In genomic region chr5:74686962-74687751, GRCh38 we compare ENCODE assay signal across 10 cellular contexts. TPM values are rescaled to one million over a fixed set of nuclear protein-coding genes. Genes with fewer than 3 reads are reported as not detected.
DNase-seq lines count a peak whose midpoint lies in the region; ATAC-seq, FAIRE-seq and TF ChIP-seq lines count a peak whose summit lies in the region.
"Had no signal": no experiment of that assay in that cellular context is flagged by ENCODE, and none has a peak within 500 bp of the region (broad histone marks: within the 10 kb centered on the region; RNA-seq: fewer than 3 reads in every experiment).

No MANE protein-coding gene starts in this region.

- H3K9ac ChIP-seq in HUES6 (ENCODE audit: low read length) (no peak overlapping the region), mammary epithelial cell (ENCODE audit: insufficient read depth, low read length) (no peak overlapping the region), mesenchymal stem cell (ENCODE audit: low read length) (no peak overlapping the region)

- no peaks in the 10 kb centered on the region for H3K27me3 ChIP-seq in CD8-positive, alpha-beta T cell (ENCODE audit: insufficient read depth, low read length)
- no peaks in the 10 kb centered on the region for H3K27me3 ChIP-seq in HUES6 (ENCODE audit: control insufficient read depth, insufficient read depth, low read length)
- no peaks in the 10 kb centered on the region for H3K27me3 ChIP-seq in mammary epithelial cell (ENCODE audit: insufficient read depth, low read length)
- no peaks in the 10 kb centered on the region for H3K27me3 ChIP-seq in mesenchymal stem cell (ENCODE audit: control insufficient read depth in 1 of 2, insufficient read depth in 1 of 2, low read length in 2 of 2)

- H3K79me2 ChIP-seq in mammary epithelial cell (ENCODE audit: insufficient read depth, low read length) = peaks cover 36% of the 10 kb centered on the region

- H3K4me2 ChIP-seq in mammary epithelial cell (ENCODE audit: insufficient read depth, low read depth, low read length) (peak overlapping the region; percentile 76), mesenchymal stem cell (ENCODE audit: low read length, poor library complexity, severe bottlenecking) (no peak overlapping the region)

- H3K14ac ChIP-seq in mesenchymal stem cell (ENCODE audit: low read length in 2 of 2) = no peak overlapping the region

- H3K23ac ChIP-seq in mesenchymal stem cell (ENCODE audit: low read length in 2 of 2) = no peak overlapping the region

- no peaks in the 10 kb centered on the region for H3K9me3 Mint-ChIP-seq in CD8-positive, alpha-beta T cell
- no peaks in the 10 kb centered on the region for H3K9me3 Mint-ChIP-seq in osteocyte (ENCODE audit: unreplicated experiment)

- intact Hi-C loops in CD8-positive, alpha-beta T cell (cut with DNase I, micrococcal nuclease) = loop anchor here in 1 of 2 experiments (5.0 kb wide), 2 partner anchors 80 to 1300 kb away; partner anchors contain the start of genes GFM2 and NSA2
- intact Hi-C loops in mammary epithelial cell (cut with micrococcal nuclease) = loop anchor here (10.0 kb wide), 1 partner anchor 368 kb away; the partner anchor contains the start of gene GCNT4

- H2AK5ac ChIP-seq in mesenchymal stem cell (ENCODE audit: low read length, severe bottlenecking) = peak overlapping the region; percentile 15

- no peak overlapping the region for H3K27ac ChIP-seq in CD8-positive, alpha-beta T cell (ENCODE audit: low read depth, low read length)
- H3K27ac ChIP-seq in HUES6 (ENCODE audit: low read depth, low read length) = no peak overlapping the region
- no peak overlapping the region for H3K27ac ChIP-seq in mammary epithelial cell (ENCODE audit: insufficient read depth, low read depth, low read length)
- no peak overlapping the region for H3K27ac ChIP-seq in mesenchymal stem cell (ENCODE audit: low read length, poor library complexity, severe bottlenecking)

- dilution Hi-C loops in mammary epithelial cell (cut with HindIII; ENCODE audit: low sequenced_read_pairs) = no loop called here

- peaks cover 25% of the 10 kb centered on the region for H3K36me3 Mint-ChIP-seq in CD8-positive, alpha-beta T cell
- peaks cover 15% of the 10 kb centered on the region for H3K36me3 Mint-ChIP-seq in osteocyte (ENCODE audit: unreplicated experiment)

- ATAC-seq in CD8-positive, alpha-beta T cell = no peak
- no peak for ATAC-seq in GM21526 (IDR thresholded peaks at IDR 0.05; ENCODE audit: low FRiP score, unreplicated experiment)

- no peak for TF ChIP-seq CTCF in CD8-positive, alpha-beta T cell (IDR thresholded peaks at IDR 0.05)
- TF ChIP-seq CTCF in mammary epithelial cell (conservative IDR thresholded peaks at IDR 0.05 in 1 of 2, IDR thresholded peaks at IDR 0.05 in 1 of 2; ENCODE audit: extremely low read depth in 1 of 2, insufficient read depth in 1 of 2, low read depth in 1 of 2, low read length in 2 of 2) = no peak
- no peak for TF ChIP-seq CTCF in osteocyte (IDR thresholded peaks at IDR 0.05)

- no peak overlapping the region for H4K91ac ChIP-seq in mesenchymal stem cell (ENCODE audit: low read length)

- no peak overlapping the region for H2BK5ac ChIP-seq in mesenchymal stem cell (ENCODE audit: low read depth, low read length, poor library complexity, severe bottlenecking)

- peak overlapping the region; percentile 74 for H3K27ac Mint-ChIP-seq in CD8-positive, alpha-beta T cell
- H3K27ac Mint-ChIP-seq in osteocyte (ENCODE audit: unreplicated experiment) = no peak overlapping the region

- H3K27me3 Mint-ChIP-seq in CD8-positive, alpha-beta T cell (ENCODE audit: low read depth) = no peaks in the 10 kb centered on the region
- no peaks in the 10 kb centered on the region for H3K27me3 Mint-ChIP-seq in osteocyte (ENCODE audit: unreplicated experiment)

- H3K79me1 ChIP-seq in mesenchymal stem cell (replicated peaks; ENCODE audit: low read length, poor library complexity, severe bottlenecking) = peaks cover 13% of the 10 kb centered on the region

- H3K9me3 ChIP-seq in CD8-positive, alpha-beta T cell (ENCODE audit: low read length) = no peaks in the 10 kb centered on the region
- H3K9me3 ChIP-seq in HUES6 (ENCODE audit: control insufficient read depth, insufficient read depth, low read depth, low read length) (no peaks in the 10 kb centered on the region), mammary epithelial cell (replicated peaks; ENCODE audit: insufficient read depth, low read length) (no peaks in the 10 kb centered on the region), mesenchymal stem cell (ENCODE audit: control insufficient read depth, low read length) (no peaks in the 10 kb centered on the region)

- H4K20me1 ChIP-seq in mammary epithelial cell (ENCODE audit: insufficient read depth, low read length) = no peaks in the 10 kb centered on the region

- no peak for DNase-seq in CD8-positive, alpha-beta T cell
- DNase-seq in mammary epithelial cell (no peak), mesenchymal stem cell (peak; percentile 34), osteocyte (ENCODE audit: extremely low spot score, unreplicated experiment) (no peak), RCC 7860 (ENCODE audit: low spot score) (no peak), GOT3 (lab: John Stamatoyannopoulos, UW) (no peak)
- DNase-seq: DMS79 treated with DMSO at 0.1 percent for 48 hours, glutamatergic neuron had no signal

- peaks cover 9% of the 10 kb centered on the region for H3K4me1 ChIP-seq in CD8-positive, alpha-beta T cell (ENCODE audit: insufficient read depth, low read length)
- H3K4me1 ChIP-seq in HUES6 (ENCODE audit: control insufficient read depth, insufficient read depth, low read length) = peaks cover 15% of the 10 kb centered on the region; the same call in 1 of the 2 replicates
- peaks cover 17% of the 10 kb centered on the region for H3K4me1 ChIP-seq in mammary epithelial cell (ENCODE audit: insufficient read depth, low read length)
- H3K4me1 ChIP-seq in mesenchymal stem cell (ENCODE audit: control insufficient read depth, insufficient read depth, low read depth, low read length) = peaks cover 17% of the 10 kb centered on the region

- H2BK15ac ChIP-seq in mesenchymal stem cell (ENCODE audit: low read depth, poor library complexity, severe bottlenecking) = no peak overlapping the region

- peak overlapping the region in 1 of 2 experiments; percentile 62 for H3K18ac ChIP-seq in mesenchymal stem cell (ENCODE audit: low read depth in 1 of 2, low read length in 2 of 2)

- H3K4me3 ChIP-seq in CD8-positive, alpha-beta T cell (ENCODE audit: low read depth, low read length) = no peak overlapping the region
- H3K4me3 ChIP-seq in HUES6 (ENCODE audit: low read depth, low read length) = peak overlapping the region; percentile 95; the same call in 1 of the 2 replicates
- H3K4me3 ChIP-seq in mammary epithelial cell (replicated peaks in 1 of 3; ENCODE audit: insufficient read depth in 1 of 3, low read depth in 2 of 3, low read length in 3 of 3) = no peak overlapping the region
- peak overlapping the region in 1 of 2 experiments; percentile 95 for H3K4me3 ChIP-seq in mesenchymal stem cell (ENCODE audit: insufficient read depth in 1 of 2, low read depth in 1 of 2, low read length in 2 of 2)

- peak overlapping the region; percentile 85 for H3K4me3 Mint-ChIP-seq in CD8-positive, alpha-beta T cell
- no peak overlapping the region for H3K4me3 Mint-ChIP-seq in osteocyte (ENCODE audit: unreplicated experiment)

- CTCF ChIA-PET in CD8-positive, alpha-beta T cell (lab: Charles Lee) = interaction anchor here (0.6 kb wide), 2 partner anchors 38 to 871 kb away, joined by 3 read pairs; no protein-coding TSS in a partner anchor
- CTCF ChIA-PET in mammary epithelial cell (lab: Charles Lee; ENCODE audit: low non-redundant PET) = no interaction called here

- H2AFZ ChIP-seq in mammary epithelial cell (ENCODE audit: low read depth, low read length) (no peak overlapping the region), mesenchymal stem cell (ENCODE audit: low read depth, low read length) (no peak overlapping the region)

- H3K4me1 Mint-ChIP-seq in CD8-positive, alpha-beta T cell (ENCODE audit: low read depth) = peaks cover 24% of the 10 kb centered on the region
- H3K4me1 Mint-ChIP-seq in osteocyte (ENCODE audit: unreplicated experiment) = peaks cover 21% of the 10 kb centered on the region

- H2BK120ac ChIP-seq in mesenchymal stem cell (ENCODE audit: low read depth, low read length) = peak overlapping the region; percentile 29

- H3K4ac ChIP-seq in mesenchymal stem cell (ENCODE audit: low read depth in 1 of 2, low read length in 2 of 2) = no peak overlapping the region

- peak overlapping the region; percentile 41 for H4K8ac ChIP-seq in mesenchymal stem cell (ENCODE audit: low read length)

- BruUV-seq in mammary epithelial cell (replicated peaks; lab: Mats Ljungman, UMichigan) = no TSS peak

- H2BK12ac ChIP-seq in mesenchymal stem cell (ENCODE audit: low read length in 2 of 2) = peak overlapping the region in 1 of 2 experiments; percentile 52

- peaks cover 4% of the 10 kb centered on the region for H3K36me3 ChIP-seq in CD8-positive, alpha-beta T cell (ENCODE audit: insufficient read depth, low read length)
- peaks cover 18% of the 10 kb centered on the region for H3K36me3 ChIP-seq in HUES6 (ENCODE audit: control insufficient read depth, insufficient read depth, low read length)
- peaks cover 15% of the 10 kb centered on the region for H3K36me3 ChIP-seq in mammary epithelial cell (ENCODE audit: insufficient read depth, low read length)
- H3K36me3 ChIP-seq in mesenchymal stem cell (ENCODE audit: control insufficient read depth in 1 of 2, insufficient read depth in 2 of 2, low read depth in 1 of 2, low read length in 2 of 2) = peaks cover 3 to 31% of the 10 kb centered on the region in 2 experiments

- no peak for FAIRE-seq in RCC 7860 (lab: Jason Lieb, UNC)

- in situ Hi-C loops in mammary epithelial cell (cut with MboI; ENCODE audit: low sequenced_read_pairs in 2 of 2) = no loop called here

- 95% methylated on average over 5 of the region's 5 CpGs for WGBS in mammary epithelial cell (ENCODE audit: low coverage, missing lambda C conversion rate)
- 73% methylated on average over 5 of the region's 5 CpGs for WGBS in mesenchymal stem cell

- POLR2A ChIA-PET in CD8-positive, alpha-beta T cell (lab: Charles Lee) = no interaction called here

RNA-seq across cellular contexts. Expression of gene HEXB, which starts 2.1 kb away (rescaled TPM):
- 10 to 100 TPM; 29.2 to 37.0 TPM for total RNA-seq in CD8-positive, alpha-beta T cell
- total RNA-seq in mammary epithelial cell (100 to 1,000 TPM; 101 to 122 TPM), osteocyte (153 and 175 TPM in 2 replicates)
- polyA plus RNA-seq in mammary epithelial cell = 81.6 TPM
- 109 TPM for polyA minus RNA-seq in mammary epithelial cell
- 276 TPM for polyA plus RNA-seq in mesenchymal stem cell (2013, experiment 1 of 2)
- polyA plus RNA-seq in mesenchymal stem cell (2013, experiment 2 of 2) = 273 TPM

RNA-seq across cellular contexts. Expression of gene ENC1, which starts 46.6 kb away (rescaled TPM):
- total RNA-seq in CD8-positive, alpha-beta T cell = 10 to 100 TPM; 44.2 to 51.1 TPM
- 100 to 1,000 TPM in 1 of 2 donors, 10 to 100 TPM in 1; 42.4 to 392 TPM for total RNA-seq in mammary epithelial cell
- polyA plus RNA-seq in mammary epithelial cell = 41.6 TPM
- polyA minus RNA-seq in mammary epithelial cell = 117 TPM
- polyA plus RNA-seq in mesenchymal stem cell (2013, experiment 1 of 2) = 30.1 TPM
- polyA plus RNA-seq in mesenchymal stem cell (2013, experiment 2 of 2) = 30.2 TPM
- total RNA-seq in osteocyte = 12.9 and 13.8 TPM in 2 replicates
